ENCODE assay signal across 8 cellular contexts in the genomic region with DNA sequence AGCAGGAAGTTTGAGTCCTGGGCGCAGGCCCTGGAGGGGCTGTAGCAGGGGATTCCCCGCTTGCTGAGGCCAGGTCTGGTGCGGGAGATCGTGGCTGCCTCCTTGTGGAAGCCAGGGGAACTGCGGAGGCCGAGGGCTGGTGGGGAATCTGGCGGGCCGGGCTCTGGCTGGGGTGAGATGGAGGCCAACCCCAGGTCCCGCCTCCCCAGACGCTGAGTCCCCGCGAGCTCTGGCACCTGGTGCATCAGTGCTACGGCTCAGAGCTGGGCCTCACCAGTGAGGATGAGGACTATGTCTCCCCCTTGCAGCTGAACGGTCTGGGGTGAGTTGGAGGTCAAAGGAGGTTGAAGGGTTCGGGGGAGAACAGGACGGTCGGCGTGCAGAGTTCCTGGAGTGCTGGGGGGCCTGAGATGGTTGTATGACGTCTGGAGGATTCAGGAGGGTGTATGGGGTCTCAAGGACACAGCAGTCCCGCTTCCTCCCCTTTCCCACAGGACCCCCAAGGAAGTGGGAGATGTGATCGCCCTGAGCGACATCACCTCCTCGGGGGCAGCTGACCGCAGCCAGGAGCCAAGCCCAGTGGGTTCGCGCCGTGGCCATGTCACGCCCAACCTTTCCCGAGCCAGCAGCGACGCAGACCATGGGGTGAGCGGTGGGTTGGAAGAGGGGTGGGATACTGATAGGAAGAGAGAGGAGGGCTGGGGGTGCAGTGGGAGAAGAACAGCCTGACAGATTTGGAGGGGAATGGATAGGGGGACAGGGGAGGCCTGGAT. TPM values are rescaled to one million over a fixed set of nuclear protein-coding genes. Genes with fewer than 3 reads are reported as not detected.
DNase-seq lines count a peak whose midpoint lies in the region; ATAC-seq and TF ChIP-seq lines count a peak whose summit lies in the region.

No MANE protein-coding gene starts in this region.

- no peak overlapping the region for H3K4me3 Mint-ChIP-seq in nephron progenitor cell
- H3K4me3 Mint-ChIP-seq in stimulated activated naive CD8-positive, alpha-beta T cell treated with anti-CD3 and anti-CD28 coated beads, Interleukin-15, amount 100 ng/mL, for 72 hours: peak overlapping the region; percentile 85

- DNase-seq in NCI-H2029 (lab: John Stamatoyannopoulos, UW) (peak; percentile 41), NCI-H2029 treated with DMSO at 0.1 percent for 48 hours (lab: John Stamatoyannopoulos, UW) (no peak), NCI-H69 (lab: John Stamatoyannopoulos, UW) (peak; percentile 53), activated T-cell treated with anti-CD3 and anti-CD28 coated beads for 1 hour (ENCODE audit: low read depth) (peak; percentile 73), epithelial cell of proximal tubule (ENCODE audit: low read depth) (no peak), nephron progenitor cell (peak; percentile 77), NCI-H2107 (lab: John Stamatoyannopoulos, UW) (no peak)
- DNase-seq in stimulated activated naive CD8-positive, alpha-beta T cell treated with anti-CD3 and anti-CD28 coated beads, Interleukin-15, amount 100 ng/mL, for 72 hours: peak; percentile 78 to 81

- peak overlapping the region; percentile 87 for H3K27ac Mint-ChIP-seq in nephron progenitor cell
- peak overlapping the region; percentile 87 to 98 for H3K27ac Mint-ChIP-seq in stimulated activated naive CD8-positive, alpha-beta T cell treated with anti-CD3 and anti-CD28 coated beads, Interleukin-15, amount 100 ng/mL, for 72 hours

- no peaks in the 10 kb centered on the region for H3K27me3 Mint-ChIP-seq in nephron progenitor cell (ENCODE audit: low read depth, poor library complexity)
- no peaks in the 10 kb centered on the region for H3K27me3 Mint-ChIP-seq in stimulated activated naive CD8-positive, alpha-beta T cell treated with anti-CD3 and anti-CD28 coated beads, Interleukin-15, amount 100 ng/mL, for 72 hours

- no peak overlapping the region for H3K4me3 ChIP-seq in epithelial cell of proximal tubule (ENCODE audit: low read depth, low read length)

- peaks cover 7% of the 10 kb centered on the region for H3K4me1 Mint-ChIP-seq in nephron progenitor cell
- H3K4me1 Mint-ChIP-seq in stimulated activated naive CD8-positive, alpha-beta T cell treated with anti-CD3 and anti-CD28 coated beads, Interleukin-15, amount 100 ng/mL, for 72 hours: peaks cover 74% of the 10 kb centered on the region

- peaks cover 64% of the 10 kb centered on the region for H3K36me3 Mint-ChIP-seq in nephron progenitor cell (ENCODE audit: low read depth)

- TF ChIP-seq CTCF in epithelial cell of proximal tubule (conservative IDR thresholded peaks at IDR 0.05; ENCODE audit: low read depth, low read length) (peak; percentile 91), nephron progenitor cell (IDR thresholded peaks at IDR 0.05) (peak; percentile 92)

- ATAC-seq in stimulated activated naive CD8-positive, alpha-beta T cell treated with anti-CD3 and anti-CD28 coated beads, Interleukin-15, amount 100 ng/mL, for 72 hours: peak; percentile 73

- no peaks in the 10 kb centered on the region for H3K9me3 Mint-ChIP-seq in nephron progenitor cell
- no peaks in the 10 kb centered on the region for H3K9me3 Mint-ChIP-seq in stimulated activated naive CD8-positive, alpha-beta T cell treated with anti-CD3 and anti-CD28 coated beads, Interleukin-15, amount 100 ng/mL, for 72 hours

RNA-seq across cellular contexts. Expression of a gene that starts 13.1 kb away (rescaled TPM):
- 55.0 and 67.7 TPM in 2 replicates for total RNA-seq in epithelial cell of proximal tubule

RNA-seq across cellular contexts. Expression of a gene that starts 17.0 kb away (rescaled TPM):
- 1.3 and 1.5 TPM in 2 replicates for total RNA-seq in epithelial cell of proximal tubule

RNA-seq across cellular contexts. Expression of a gene that starts 28.3 kb away (rescaled TPM):
- total RNA-seq in epithelial cell of proximal tubule: 2.0 TPM in 1 of 2 replicates, not detected in the other

RNA-seq across cellular contexts. Expression of a gene that starts 49.2 kb away (rescaled TPM):
- 3.3 and 4.1 TPM in 2 replicates for total RNA-seq in epithelial cell of proximal tubule

Comparison
In these comparisons a context has a peak if more than half of its experiments do, and no peak if none do; other contexts are left out.
1. DNase-seq: peak in NCI-H2029 (single experiment), NCI-H69 (single experiment), activated T-cell treated with anti-CD3 and anti-CD28 coated beads for 1 hour (single experiment), nephron progenitor cell (single experiment) and stimulated activated naive CD8-positive, alpha-beta T cell treated with anti-CD3 and anti-CD28 coated beads, Interleukin-15, amount 100 ng/mL, for 72 hours (2 of 2); none in NCI-H2029 treated with DMSO at 0.1 percent for 48 hours (single experiment), epithelial cell of proximal tubule (single experiment) and NCI-H2107 (single experiment).